Comparison of ENCODE assay signal across 21 cellular contexts in the genomic region with DNA sequence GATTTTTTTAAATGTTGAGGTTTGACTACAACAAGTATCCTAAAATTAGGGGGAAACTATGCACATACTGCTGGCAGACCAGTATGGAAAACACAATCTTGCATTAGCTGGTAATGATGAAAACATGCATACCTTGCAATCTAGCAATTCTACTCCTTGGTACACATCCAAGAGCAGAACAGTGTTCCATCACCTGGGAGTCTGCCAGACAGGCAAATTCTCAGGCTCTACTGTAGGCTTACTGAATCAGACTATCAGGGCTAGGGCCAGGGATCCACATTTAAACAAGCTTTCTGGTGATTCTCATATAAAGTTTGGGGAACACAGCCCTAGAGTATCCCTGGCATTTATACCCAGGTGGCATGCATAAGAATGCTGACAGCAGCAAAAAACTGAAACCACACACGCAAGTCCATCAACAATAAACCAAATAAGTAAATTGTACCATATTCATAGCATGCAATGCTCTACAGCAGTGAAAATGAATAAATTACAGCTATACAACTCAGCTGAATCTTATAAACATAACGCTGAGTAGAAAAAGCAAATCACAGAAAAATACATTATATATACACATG. TPM values are rescaled to one million over a fixed set of nuclear protein-coding genes. Genes with fewer than 3 reads are reported as not detected.
DNase-seq lines count a peak whose midpoint lies in the region; ATAC-seq and TF ChIP-seq lines count a peak whose summit lies in the region.
"Had no signal": no experiment of that assay in that cellular context is flagged by ENCODE, and none has a peak within 500 bp of the region (broad histone marks: within the 10 kb centered on the region; RNA-seq: fewer than 3 reads in every experiment).

No MANE protein-coding gene starts in this region.

- TF ChIP-seq EP300 in esophagus muscularis mucosa (IDR thresholded peaks at IDR 0.05), result no peak

- no peaks in the 10 kb centered on the region for H3K9me3 ChIP-seq in esophagus muscularis mucosa
- H3K9me3 ChIP-seq: body of pancreas, ovary, Peyer's patch, testis had no signal

- 95% methylated on average over 2 of the region's 2 CpGs for WGBS in esophagus muscularis mucosa

- H3K4me1 ChIP-seq in esophagus muscularis mucosa, result peaks cover 2 to 16% (median 4%) of the 10 kb centered on the region in 4 donors
- H3K4me1 ChIP-seq: body of pancreas, Peyer's patch had no signal

- no peaks in the 10 kb centered on the region for H3K27me3 ChIP-seq in esophagus muscularis mucosa
- H3K27me3 ChIP-seq: body of pancreas, ovary, Peyer's patch, testis had no signal

- peak; percentile 60 for DNase-seq in G401 (ENCODE audit: low spot score)
- peak; percentile 62 for DNase-seq in fibroblast of gingiva (ENCODE audit: low read depth)
- no peak for DNase-seq in omental fat pad (ENCODE audit: low spot score)
- no peak for DNase-seq in esophagus muscularis mucosa (ENCODE audit: extremely low spot score)
- no peak for DNase-seq in stimulated activated naive CD4-positive, alpha-beta T cell (lab: John Stamatoyannopoulos, UW)
- no peak for DNase-seq in NCI-H1092 (lab: John Stamatoyannopoulos, UW)
- DNase-seq: activated CD4-positive, alpha-beta T cell treated with anti-CD3 and anti-CD28 coated beads for 48 hours; activated CD8-positive, alpha-beta memory T cell treated with anti-CD3 and anti-CD28 coated beads, Interleukin-2, amount 50 U/mL, for 4 hours; body of pancreas; DMS53; H9; Karpas-422; left cardiac atrium; NCI-H2171; NCI-H774; ovary; Peyer's patch; small intestine; SW 1271; testis had no signal

- ATAC-seq in SK-N-SH treated with all-trans-retinoic acid at 6 μM for 48 hours (peak; percentile 48), omental fat pad (ENCODE audit: low FRiP score) (peak; percentile 59)
- ATAC-seq: body of pancreas had no signal

- no peak overlapping the region for H3K4me3 ChIP-seq in esophagus muscularis mucosa
- H3K4me3 ChIP-seq: body of pancreas, ovary, Peyer's patch, testis had no signal

- H3K36me3 ChIP-seq in esophagus muscularis mucosa, result no peaks in the 10 kb centered on the region
- H3K36me3 ChIP-seq: ovary, Peyer's patch had no signal

- in situ Hi-C loops in G401 (cut with HindIII; ENCODE audit: low sequenced_read_pairs), result no loop called here

- TF ChIP-seq CTCF in omental fat pad (IDR thresholded peaks at IDR 0.05), result no peak
- TF ChIP-seq CTCF in esophagus muscularis mucosa (IDR thresholded peaks at IDR 0.05), result no peak

- H3K27ac ChIP-seq in esophagus muscularis mucosa (replicated peaks in 1 of 4), result no peak overlapping the region
- H3K27ac ChIP-seq: body of pancreas, ovary, Peyer's patch, testis had no signal

- intact Hi-C loops in esophagus muscularis mucosa (cut with DNase I), result no loop called here

- no peak for TF ChIP-seq POLR2A in esophagus muscularis mucosa (IDR thresholded peaks at IDR 0.05; ENCODE audit: low read depth)

TF ChIP-seq in SK-N-SH treated with all-trans-retinoic acid at 6 μM for 48 hours, 23 proteins besides CTCF, POLR2A, EP300 and RAD21:
- no peak for TF ChIP-seq ESRRG (CRISPR knock-in tag; IDR thresholded peaks at IDR 0.05)

RNA-seq across cellular contexts. Expression of a gene that starts 13.6 kb away (rescaled TPM):
- total RNA-seq in G401 (2014; rRNA removed; shearing (Covaris generic)), result not detected in 2 replicates
- 1 to 10 TPM in 2 of 4 donors, under 1 TPM in 2; 0.50 to 2.0 (median 1.4) TPM for total RNA-seq in omental fat pad
- total RNA-seq in esophagus muscularis mucosa, result 10 to 100 TPM; 10.9 to 17.4 (median 13.6) TPM

Comparison
In these comparisons a context has a peak if more than half of its experiments do, and no peak if none do; other contexts are left out.
1. DNase-seq: peak in G401 (single experiment) and fibroblast of gingiva (single experiment); none in omental fat pad (single experiment), esophagus muscularis mucosa (single experiment), stimulated activated naive CD4-positive, alpha-beta T cell (0 of 6) and NCI-H1092 (single experiment).